ENCODE assay signal across 20 cellular contexts in genomic region chr2:28480403-28481049, GRCh38.
"Had no signal": no experiment of that assay in that cellular context is flagged by ENCODE, and none has a peak within 500 bp of the region (broad histone marks: within the 10 kb centered on the region; RNA-seq: fewer than 3 reads in every experiment).

No MANE protein-coding gene starts in this region.

- H3K9me3 Mint-ChIP-seq: natural killer cell treated with Interleukin-12 subunit alpha and Interleukin-12 subunit beta and Interleukin-15 and Interleukin-18, amount 100 ng/mL, for 72 hours; neural progenitor cell had no signal

- H3K4me3 Mint-ChIP-seq: natural killer cell treated with Interleukin-12 subunit alpha and Interleukin-12 subunit beta and Interleukin-15 and Interleukin-18, amount 100 ng/mL, for 72 hours; neural progenitor cell had no signal

- ATAC-seq: esophagus mucosa; heart left ventricle; left colon; left ventricle myocardium superior; natural killer cell treated with Interleukin-12 subunit alpha and Interleukin-12 subunit beta and Interleukin-15 and Interleukin-18, amount 100 ng/mL, for 72 hours had no signal

- H3K27ac Mint-ChIP-seq: natural killer cell treated with Interleukin-12 subunit alpha and Interleukin-12 subunit beta and Interleukin-15 and Interleukin-18, amount 100 ng/mL, for 72 hours; neural progenitor cell had no signal

- H3K4me1 Mint-ChIP-seq: neural progenitor cell had no signal

- DNase-seq: cortex of kidney; dorsolateral prefrontal cortex; effector memory CD4-positive, alpha-beta T cell; heart left ventricle; hippocampal formation; left colon; left ventricle myocardium superior; mesenchymal stem cell; midbrain; nucleus accumbens; ovary; sigmoid colon; stimulated activated CD4-positive, alpha-beta T cell treated with anti-CD3 and anti-CD28 coated beads, Interleukin-4, amount 100 ng/mL, for 24 hours; stimulated activated naive CD4-positive, alpha-beta T cell treated with Interleukin-2 at 50 U/mL for 16 hours; tibial artery; upper lobe of left lung; uterus had no signal

- H3K36me3 Mint-ChIP-seq: natural killer cell treated with Interleukin-12 subunit alpha and Interleukin-12 subunit beta and Interleukin-15 and Interleukin-18, amount 100 ng/mL, for 72 hours; neural progenitor cell had no signal
